Comparison of ENCODE assay signal across 8 cellular contexts in genomic region chr17:42677921-42678781, GRCh38. TPM values are rescaled to one million over a fixed set of nuclear protein-coding genes. Genes with fewer than 3 reads are reported as not detected.
A peak's percentile ranks its signal among the peaks of the same experiment; 100 is the strongest.
DNase-seq lines count a peak whose midpoint lies in the region; ATAC-seq and TF ChIP-seq lines count a peak whose summit lies in the region.

No MANE protein-coding gene starts in this region.

- peak overlapping the region; percentile 91 to 92 for H3K27ac ChIP-seq in left lung

- H3K36me3 ChIP-seq in left lung = peaks cover 0 to 4% of the 10 kb centered on the region in 2 donors

- ATAC-seq in HG03521 (IDR thresholded peaks at IDR 0.05; ENCODE audit: unreplicated experiment) = peak; percentile 19
- peak; percentile 49 for ATAC-seq in left lung
- ATAC-seq in HG02610 (IDR thresholded peaks at IDR 0.05; ENCODE audit: unreplicated experiment) = no peak

- peak; percentile 96 for DNase-seq in NCI-H748 (lab: John Stamatoyannopoulos, UW; ENCODE audit: unreplicated experiment)
- peak; percentile 63 to 65 for DNase-seq in activated CD4-positive, alpha-beta T cell treated with anti-CD3 and anti-CD28 coated beads, Interleukin-2, amount 50 U/mL, for 4 hours
- DNase-seq in dermis blood vessel endothelial cell = peak; percentile 85
- peak; percentile 92 to 94 for DNase-seq in left lung
- DNase-seq in stimulated activated CD4-positive, alpha-beta T cell treated with anti-CD3 and anti-CD28 coated beads, Interleukin-2, amount 100 ng/mL, for 4 hours (ENCODE audit: low read depth) = peak; percentile 63

- H3K4me1 ChIP-seq in left lung = peaks cover 57 to 89% of the 10 kb centered on the region in 2 donors

- intact Hi-C loops in left lung (cut with DNase I) = loop anchor here in 1 of 2 donors (5.0 kb wide), 1 partner anchor 101 kb away; the partner anchor contains the start of gene PSMC3IP

- H3K27me3 ChIP-seq in left lung = peaks cover 0 to 56% of the 10 kb centered on the region in 2 donors

- H3K9me3 ChIP-seq in left lung = no peaks in the 10 kb centered on the region

- H3K4me3 ChIP-seq in GM08714 (ENCODE audit: low read length) (peak overlapping the region; percentile 69), left lung (peak overlapping the region; percentile 39 to 86)

- TF ChIP-seq CTCF in left lung (IDR thresholded peaks at IDR 0.05) = no peak

RNA-seq across cellular contexts. Expression of gene PLEKHH3, which starts 1.4 kb away (rescaled TPM):
- 12.9 and 20.0 TPM in 2 replicates for total RNA-seq in dermis blood vessel endothelial cell
- total RNA-seq in left lung = 10 to 100 TPM; 22.5 to 34.2 TPM

RNA-seq across cellular contexts. Expression of gene CCR10, which starts 3.5 kb away (rescaled TPM):
- total RNA-seq in dermis blood vessel endothelial cell (5.1 and 7.9 TPM in 2 replicates), left lung (1 to 10 TPM in 1 of 2 donors, under 1 TPM in 1; 0.55 to 1.2 TPM)

RNA-seq across cellular contexts. Expression of gene CNTNAP1, which starts 4.2 kb away (rescaled TPM):
- total RNA-seq in dermis blood vessel endothelial cell (12.3 and 41.2 TPM in 2 replicates), left lung (10 to 100 TPM; 11.7 to 15.1 TPM)

RNA-seq across cellular contexts. Expression of gene TUBG2, which starts 19.1 kb away (rescaled TPM):
- total RNA-seq in dermis blood vessel endothelial cell (6.4 and 7.7 TPM in 2 replicates), left lung (10 to 100 TPM; 13.1 to 19.5 TPM)
